Comparison of ENCODE assay signal across 8 cellular contexts in the genomic region with DNA sequence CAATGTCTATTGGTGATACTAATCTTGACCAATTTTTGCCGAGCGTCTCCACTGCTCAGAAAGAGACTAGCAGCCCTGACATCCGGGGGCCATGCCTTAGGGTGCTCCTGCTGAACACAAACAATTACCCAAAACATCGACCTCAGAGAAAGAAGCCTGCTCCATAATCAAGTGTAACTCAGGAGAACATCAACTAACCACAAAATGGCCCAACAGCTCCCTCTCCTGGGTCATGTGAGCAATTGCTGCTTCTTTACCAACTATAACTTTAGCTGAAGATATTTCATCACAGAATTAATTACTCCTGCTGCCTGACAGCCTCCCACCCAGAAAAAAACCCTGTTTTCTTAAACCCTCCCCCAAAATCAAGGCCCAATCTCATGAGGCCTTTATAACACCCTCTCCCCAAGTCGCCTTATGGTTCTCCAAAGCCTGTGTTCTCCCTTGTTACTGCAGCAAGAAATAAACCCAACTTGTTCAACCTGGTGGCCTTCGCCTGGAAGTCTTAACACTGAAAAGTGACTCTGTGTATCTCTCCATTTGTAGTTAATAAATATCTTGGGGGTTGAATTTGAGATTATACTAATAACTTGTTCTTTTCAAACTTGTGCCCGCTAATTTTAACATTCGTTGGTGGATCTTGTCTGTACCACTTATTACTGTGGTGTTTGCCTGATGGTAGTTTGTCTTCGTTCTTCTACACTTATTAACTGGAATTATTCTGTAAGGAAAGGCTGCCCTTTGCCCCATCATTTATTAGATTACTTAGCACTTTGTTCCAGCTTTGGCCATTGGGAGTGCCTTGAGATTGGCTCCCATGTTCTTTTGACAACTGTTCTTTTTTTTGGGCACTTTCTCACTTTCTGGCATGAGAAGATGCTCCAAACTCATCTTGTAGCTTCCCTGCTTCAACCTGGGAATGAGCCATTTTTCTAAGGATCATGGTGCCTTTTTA. TPM values are rescaled to one million over a fixed set of nuclear protein-coding genes. Genes with fewer than 3 reads are reported as not detected.
DNase-seq lines count a peak whose midpoint lies in the region; ATAC-seq, FAIRE-seq and TF ChIP-seq lines count a peak whose summit lies in the region.

No MANE protein-coding gene starts in this region.

- FAIRE-seq in HepG2 (lab: Jason Lieb, UNC): peak; percentile 91

- ATAC-seq in HG03175 (IDR thresholded peaks at IDR 0.05; ENCODE audit: unreplicated experiment): peak; percentile 57
- ATAC-seq in HepG2: peak; percentile 75
- no peak for ATAC-seq in GM21515 (IDR thresholded peaks at IDR 0.05; ENCODE audit: unreplicated experiment)

- POLR2A ChIA-PET in HepG2 (lab: Yijun Ruan, JAX): interaction anchor here (1.3 to 2.1 kb wide), 2 partner anchors 25 to 164 kb away, joined by 4 to 7 read pairs; partner anchors contain the start of gene TBRG4

- no peaks in the 10 kb centered on the region for H3K9me3 ChIP-seq in HepG2 (ENCODE audit: low read length)

- in situ Hi-C loops in HepG2 (cut with HindIII; ENCODE audit: extremely low pct_ligation_motif_present, low pct_unique_long_range_greater_than_20kb): loop anchor here (5.0 to 10.0 kb wide), 2 partner anchors 169 to 282 kb away; no protein-coding TSS in a partner anchor

- no peaks in the 10 kb centered on the region for H4K20me1 ChIP-seq in HepG2 (ENCODE audit: insufficient read depth, low read length)

- TF ChIP-seq POLR2A in HepG2 (IDR thresholded peaks at IDR 0.05; ENCODE audit: insufficient read depth in 1 of 2, low read depth in 2 of 2, low read length in 2 of 2): no peak

- peak; percentile 85 for DNase-seq in DMS79 treated with DMSO at 0.1 percent for 48 hours (lab: John Stamatoyannopoulos, UW)
- DNase-seq in NCI-H524 (lab: John Stamatoyannopoulos, UW): peak; percentile 51 to 80
- peak; percentile 52 to 73 for DNase-seq in activated CD4-positive, alpha-beta T cell treated with anti-CD3 and anti-CD28 coated beads for 4 hours
- DNase-seq in choroid plexus epithelial cell (ENCODE audit: low read depth): peak; percentile 87
- peak; percentile 67 for DNase-seq in HepG2 (ENCODE audit: low spot score)
- DNase-seq in stimulated activated CD4-positive, alpha-beta T cell treated with anti-CD3 and anti-CD28 coated beads, Interleukin-4, amount 100 ng/mL, for 4 hours: peak; percentile 43 to 61

- H3K4me1 ChIP-seq in HepG2 (ENCODE audit: insufficient read depth, low read length): 0 out of 2 replicates have a peak, but pooled peaks cover 4% of the 10 kb centered on the region

- H3K27me3 ChIP-seq in HepG2 (ENCODE audit: control insufficient read depth in 1 of 2, insufficient read depth in 2 of 2, low read length in 2 of 2): peaks cover 4 to 11% of the 10 kb centered on the region in 2 experiments; a peak in 3 of 5 replicates

- no peak overlapping the region for H3K4me3 ChIP-seq in choroid plexus epithelial cell (ENCODE audit: low read depth, low read length)
- H3K4me3 ChIP-seq in HepG2 (replicated peaks in 1 of 3; ENCODE audit: insufficient read depth in 1 of 3, low read depth in 2 of 3, low read length in 3 of 3): no peak overlapping the region

- no peak overlapping the region for H3K27ac ChIP-seq in HepG2 (ENCODE audit: extremely low read length, insufficient read depth, low read length)

- H3K79me2 ChIP-seq in HepG2 (ENCODE audit: insufficient read depth, low read length): no peaks in the 10 kb centered on the region

- H3K36me3 ChIP-seq in HepG2 (replicated peaks in 1 of 2; ENCODE audit: control insufficient read depth in 1 of 2, insufficient read depth in 2 of 2, low read length in 2 of 2): no peaks in the 10 kb centered on the region

- TF ChIP-seq EP300 in HepG2 (IDR thresholded peaks at IDR 0.05; ENCODE audit: low read depth in 2 of 2, low read length in 2 of 2) (no peak), HepG2 (CRISPR knock-in tag; IDR thresholded peaks at IDR 0.05; ENCODE audit: borderline replicate concordance) (no peak)

- intact Hi-C loops in HepG2 (cut with micrococcal nuclease; ENCODE audit: unreplicated experiment): loop anchor here (1.0 kb wide), 3 partner anchors 58 to 279 kb away; no protein-coding TSS in a partner anchor

- peak; percentile 87 for TF ChIP-seq CTCF in choroid plexus epithelial cell (conservative IDR thresholded peaks at IDR 0.05; ENCODE audit: low read depth, low read length)
- TF ChIP-seq CTCF in HepG2 (CRISPR knock-in tag; IDR thresholded peaks at IDR 0.05): peak; percentile 89

- CTCF ChIA-PET in HepG2 (lab: Yijun Ruan, JAX; ENCODE audit: low intra/inter-chr PET ratio, low total read pairs): interaction anchor here (0.8 to 3.3 kb wide), 4 partner anchors 58 to 279 kb away, joined by 3 to 35 read pairs (median 8); no protein-coding TSS in a partner anchor

- BruUV-seq in HepG2 (replicated peaks; lab: Mats Ljungman, UMichigan): no TSS peak

- H3K9ac ChIP-seq in HepG2 (ENCODE audit: insufficient read depth, low read depth, low read length): no peak overlapping the region

- TF ChIP-seq RAD21 in HepG2 (CRISPR knock-in tag; IDR thresholded peaks at IDR 0.05): peak; percentile 77

- H2AFZ ChIP-seq in HepG2 (ENCODE audit: low read length): no peak overlapping the region

- whole genome bisulfite sequencing in HepG2 (ENCODE audit: low lambda C conversion rate): 46% methylated on average over 6 of the region's 9 CpGs

- no peak overlapping the region for H3K4me2 ChIP-seq in HepG2 (ENCODE audit: low read depth, low read length)

RNA-seq across cellular contexts. Expression of gene RAMP3, which starts 21.2 kb away (rescaled TPM):
- not detected in 2 replicates for total RNA-seq in HepG2 (2016; rRNA removed; fragmentation: Illumina TruSeq; extraction: Trizol)
- total RNA-seq in HepG2 (2016; cell fraction: cytosol; rRNA removed; fragmentation: Illumina TruSeq; extraction: Trizol; ENCODE audit: low read depth): not detected in 2 replicates
- total RNA-seq in HepG2 (2016; cell fraction: insoluble cytoplasmic fraction; rRNA removed; fragmentation: Illumina TruSeq; extraction: Trizol): not detected in 2 replicates
- total RNA-seq in HepG2 (2016; cell fraction: membrane; rRNA removed; fragmentation: Illumina TruSeq; extraction: Trizol): not detected in 2 replicates
- total RNA-seq in HepG2 (2016; cell fraction: nucleus; rRNA removed; fragmentation: Illumina TruSeq; extraction: Trizol): not detected in 2 replicates
- not detected in 2 replicates for polyA plus RNA-seq in HepG2 (2011; rRNA removed)
- polyA plus RNA-seq in HepG2 (2011; cell fraction: cytosol; rRNA removed): not detected in 2 replicates
- polyA plus RNA-seq in HepG2 (2011; cell fraction: nucleus; rRNA removed): not detected in 2 replicates
- not detected in 2 replicates for polyA plus RNA-seq in HepG2 (2012)
- polyA plus RNA-seq in HepG2 (2016; cell fraction: cytosol; fragmentation: Illumina TruSeq; extraction: Trizol; ENCODE audit: low read depth): not detected in 2 replicates
- not detected in 2 replicates for polyA plus RNA-seq in HepG2 (2016; cell fraction: insoluble cytoplasmic fraction; fragmentation: Illumina TruSeq; extraction: Trizol; ENCODE audit: low read depth)
- not detected in 2 replicates for polyA plus RNA-seq in HepG2 (2016; cell fraction: membrane; fragmentation: Illumina TruSeq; extraction: Trizol; ENCODE audit: low read depth)
- not detected in 2 replicates for polyA plus RNA-seq in HepG2 (2016; cell fraction: nucleus; fragmentation: Illumina TruSeq; extraction: Trizol; ENCODE audit: insufficient read depth, low read depth)
- polyA minus RNA-seq in HepG2 (2011; rRNA and poly(A)+ RNA removed; ENCODE audit: low replicate concordance): not detected in 2 replicates
- not detected in 2 replicates for polyA minus RNA-seq in HepG2 (2011; cell fraction: cytosol; rRNA and poly(A)+ RNA removed)
- polyA minus RNA-seq in HepG2 (2011; cell fraction: nucleus; rRNA and poly(A)+ RNA removed): not detected in 2 replicates

RNA-seq across cellular contexts. Expression of gene TBRG4, which starts 24.9 kb away (rescaled TPM):
- 87.8 and 90.3 TPM in 2 replicates for total RNA-seq in HepG2 (2016; rRNA removed; fragmentation: Illumina TruSeq; extraction: Trizol)
- 33.6 and 34.9 TPM in 2 replicates for total RNA-seq in HepG2 (2016; cell fraction: cytosol; rRNA removed; fragmentation: Illumina TruSeq; extraction: Trizol; ENCODE audit: low read depth)
- 87.0 and 89.8 TPM in 2 replicates for total RNA-seq in HepG2 (2016; cell fraction: insoluble cytoplasmic fraction; rRNA removed; fragmentation: Illumina TruSeq; extraction: Trizol)
- 33.7 and 38.0 TPM in 2 replicates for total RNA-seq in HepG2 (2016; cell fraction: membrane; rRNA removed; fragmentation: Illumina TruSeq; extraction: Trizol)
- total RNA-seq in HepG2 (2016; cell fraction: nucleus; rRNA removed; fragmentation: Illumina TruSeq; extraction: Trizol): 82.0 and 84.8 TPM in 2 replicates
- 107 and 122 TPM in 2 replicates for polyA plus RNA-seq in HepG2 (2011; rRNA removed)
- polyA plus RNA-seq in HepG2 (2011; cell fraction: cytosol; rRNA removed): 79.2 and 104 TPM in 2 replicates
- 370 and 388 TPM in 2 replicates for polyA plus RNA-seq in HepG2 (2011; cell fraction: nucleus; rRNA removed)
- polyA plus RNA-seq in HepG2 (2012): 54.3 and 62.8 TPM in 2 replicates
- 11.2 and 11.7 TPM in 2 replicates for polyA plus RNA-seq in HepG2 (2016; cell fraction: cytosol; fragmentation: Illumina TruSeq; extraction: Trizol; ENCODE audit: low read depth)
- 71.7 and 72.0 TPM in 2 replicates for polyA plus RNA-seq in HepG2 (2016; cell fraction: insoluble cytoplasmic fraction; fragmentation: Illumina TruSeq; extraction: Trizol; ENCODE audit: low read depth)
- 17.4 and 18.6 TPM in 2 replicates for polyA plus RNA-seq in HepG2 (2016; cell fraction: membrane; fragmentation: Illumina TruSeq; extraction: Trizol; ENCODE audit: low read depth)
- 105 and 123 TPM in 2 replicates for polyA plus RNA-seq in HepG2 (2016; cell fraction: nucleus; fragmentation: Illumina TruSeq; extraction: Trizol; ENCODE audit: insufficient read depth, low read depth)
- polyA minus RNA-seq in HepG2 (2011; rRNA and poly(A)+ RNA removed; ENCODE audit: low replicate concordance): 224 and 418 TPM in 2 replicates
- polyA minus RNA-seq in HepG2 (2011; cell fraction: cytosol; rRNA and poly(A)+ RNA removed): 56.5 and 63.0 TPM in 2 replicates
- polyA minus RNA-seq in HepG2 (2011; cell fraction: nucleus; rRNA and poly(A)+ RNA removed): 193 and 254 TPM in 2 replicates

RNA-seq across cellular contexts. Expression of gene NACAD, which starts 47.6 kb away (rescaled TPM):
- 0.08 TPM in 1 of 2 replicates, not detected in the other for total RNA-seq in HepG2 (2016; rRNA removed; fragmentation: Illumina TruSeq; extraction: Trizol)
- total RNA-seq in HepG2 (2016; cell fraction: cytosol; rRNA removed; fragmentation: Illumina TruSeq; extraction: Trizol; ENCODE audit: low read depth): not detected in 2 replicates
- total RNA-seq in HepG2 (2016; cell fraction: insoluble cytoplasmic fraction; rRNA removed; fragmentation: Illumina TruSeq; extraction: Trizol): 0.02 and 0.07 TPM in 2 replicates
- total RNA-seq in HepG2 (2016; cell fraction: membrane; rRNA removed; fragmentation: Illumina TruSeq; extraction: Trizol): not detected in 2 replicates
- total RNA-seq in HepG2 (2016; cell fraction: nucleus; rRNA removed; fragmentation: Illumina TruSeq; extraction: Trizol): not detected in 2 replicates
- 0.04 and 0.07 TPM in 2 replicates for polyA plus RNA-seq in HepG2 (2011; rRNA removed)
- polyA plus RNA-seq in HepG2 (2011; cell fraction: cytosol; rRNA removed): 0.04 and 0.06 TPM in 2 replicates
- polyA plus RNA-seq in HepG2 (2011; cell fraction: nucleus; rRNA removed): 0.45 and 0.54 TPM in 2 replicates
- 0.54 and 0.63 TPM in 2 replicates for polyA plus RNA-seq in HepG2 (2012)
- polyA plus RNA-seq in HepG2 (2016; cell fraction: cytosol; fragmentation: Illumina TruSeq; extraction: Trizol; ENCODE audit: low read depth): not detected in 2 replicates
- 0.08 TPM in 1 of 2 replicates, not detected in the other for polyA plus RNA-seq in HepG2 (2016; cell fraction: insoluble cytoplasmic fraction; fragmentation: Illumina TruSeq; extraction: Trizol; ENCODE audit: low read depth)
- not detected in 2 replicates for polyA plus RNA-seq in HepG2 (2016; cell fraction: membrane; fragmentation: Illumina TruSeq; extraction: Trizol; ENCODE audit: low read depth)
- 0.15 and 0.89 TPM in 2 replicates for polyA plus RNA-seq in HepG2 (2016; cell fraction: nucleus; fragmentation: Illumina TruSeq; extraction: Trizol; ENCODE audit: insufficient read depth, low read depth)
- polyA minus RNA-seq in HepG2 (2011; rRNA and poly(A)+ RNA removed; ENCODE audit: low replicate concordance): 0.05 TPM in 1 of 2 replicates, not detected in the other
- polyA minus RNA-seq in HepG2 (2011; cell fraction: cytosol; rRNA and poly(A)+ RNA removed): 0.09 and 0.20 TPM in 2 replicates
- polyA minus RNA-seq in HepG2 (2011; cell fraction: nucleus; rRNA and poly(A)+ RNA removed): 0.13 and 0.25 TPM in 2 replicates
